1 cellular context compared by ENCODE assay signal in the genomic region with DNA sequence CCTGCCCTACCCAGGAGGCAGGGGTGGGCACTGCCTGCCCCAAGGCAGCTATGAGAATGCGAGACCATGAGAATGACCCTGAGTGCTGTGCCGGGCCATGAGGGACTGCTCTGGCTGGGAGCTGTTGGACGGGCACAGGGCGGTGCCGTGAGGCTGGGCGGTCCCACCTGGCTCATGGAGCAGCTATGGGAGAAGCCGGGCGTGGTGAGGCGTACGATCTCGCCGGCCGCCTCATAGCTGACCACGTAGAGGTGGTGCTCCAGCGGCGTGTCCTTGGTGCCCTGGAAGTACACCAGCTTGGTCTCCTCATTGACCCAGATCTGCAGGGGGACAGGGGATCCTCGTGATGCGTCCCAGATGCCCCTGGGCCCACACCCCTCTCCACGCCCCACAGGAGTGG.
TF ChIP-seq lines count a peak whose summit lies in the region.

No MANE protein-coding gene starts in this region.

TF ChIP-seq in K562, 482 proteins besides CTCF, POLR2A, EP300 and RAD21:
- TF ChIP-seq PTBP1 (IDR thresholded peaks at IDR 0.05; ENCODE audit: low read depth, low read length) (no peak), POLR2G (IDR thresholded peaks at IDR 0.05; ENCODE audit: low read depth, low read length) (peak; percentile 18; the same call in 1 of the 2 replicates)
